ENCODE assay signal across 16 cellular contexts in genomic region chr6:87291879-87292278, GRCh38.
DNase-seq lines count a peak whose midpoint lies in the region; ATAC-seq and TF ChIP-seq lines count a peak whose summit lies in the region.
"Had no signal": no experiment of that assay in that cellular context is flagged by ENCODE, and none has a peak within 500 bp of the region (broad histone marks: within the 10 kb centered on the region; RNA-seq: fewer than 3 reads in every experiment).

No MANE protein-coding gene starts in this region.

- in situ Hi-C loops in astrocyte of the cerebellum (cut with HindIII; ENCODE audit: low sequenced_read_pairs), result no loop called here

- no peak for ATAC-seq in HG02852 (IDR thresholded peaks at IDR 0.05; ENCODE audit: unreplicated experiment)
- ATAC-seq: HepG2, T-helper 17 cell had no signal

- DNase-seq in NCI-H2107 treated with DMSO at 0.1 percent for 48 hours (lab: John Stamatoyannopoulos, UW; ENCODE audit: unreplicated experiment) (peak; percentile 33), NCI-H2107 (lab: John Stamatoyannopoulos, UW) (no peak), NCI-H1092 (lab: John Stamatoyannopoulos, UW) (peak; percentile 30), NCI-H2196 (lab: John Stamatoyannopoulos, UW; ENCODE audit: unreplicated experiment) (peak; percentile 61), astrocyte of the cerebellum (ENCODE audit: low read depth) (peak; percentile 22), superior temporal gyrus (ENCODE audit: extremely low spot score) (no peak), cortex of kidney (lab: John Stamatoyannopoulos, UW) (no peak)
- DNase-seq: CD8-positive, alpha-beta memory T cell; NCI-H1048; NCI-H187 treated with DMSO at 0.1 percent for 48 hours; NCI-H524; SJCRH30; T-helper 17 cell had no signal

- H3K4me3 ChIP-seq in astrocyte of the cerebellum (ENCODE audit: low read depth, low read length), result no peak overlapping the region
- H3K4me3 ChIP-seq: BLaER1 treated with 17β-estradiol and CSF1 and Interleukin-3, amounts not matched to agents 10 nM and 100 nM; SJCRH30 had no signal

- no peak for TF ChIP-seq CTCF in astrocyte of the cerebellum (IDR thresholded peaks at IDR 0.05; ENCODE audit: low read depth, low read length, missing control alignments)

Comparison
In these comparisons a context has a peak if more than half of its experiments do, and no peak if none do; other contexts are left out.
1. DNase-seq: peak in NCI-H2107 treated with DMSO at 0.1 percent for 48 hours (single experiment), NCI-H1092 (single experiment), NCI-H2196 (single experiment) and astrocyte of the cerebellum (single experiment); none in NCI-H2107 (single experiment), superior temporal gyrus (single experiment) and cortex of kidney (single experiment).